ENCODE assay signal across 22 cellular contexts in the genomic region with DNA sequence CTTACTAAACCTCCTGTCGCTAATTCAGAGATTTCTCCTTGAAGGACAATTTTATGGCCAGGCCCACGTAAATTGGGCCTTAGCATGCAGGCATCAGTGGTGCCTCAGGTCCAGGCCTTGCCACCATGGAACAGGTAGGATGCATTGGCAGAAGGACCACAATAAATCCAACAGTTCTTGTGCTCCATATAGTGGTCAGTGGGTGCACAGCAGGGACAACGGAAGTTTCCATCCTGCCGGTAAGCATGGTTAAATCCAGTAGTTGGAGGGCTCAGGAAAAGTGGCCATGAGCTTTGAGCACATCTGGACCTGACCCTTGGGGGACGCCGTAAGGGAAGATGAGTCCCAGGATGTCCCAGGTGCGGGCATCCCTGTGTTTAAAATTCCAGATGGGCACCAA. TPM values are rescaled to one million over a fixed set of nuclear protein-coding genes. Genes with fewer than 3 reads are reported as not detected.
"Had no signal": no experiment of that assay in that cellular context is flagged by ENCODE, and none has a peak within 500 bp of the region (broad histone marks: within the 10 kb centered on the region; RNA-seq: fewer than 3 reads in every experiment).

No MANE protein-coding gene starts in this region.

RNA-seq across cellular contexts. Expression of a gene that starts 11.7 kb away (rescaled TPM):
- total RNA-seq: activated CD4-positive, alpha-beta memory T cell treated with anti-CD3 and anti-CD28 coated beads for 36 hours; activated CD4-positive, alpha-beta T cell treated with anti-CD3 and anti-CD28 coated beads for 36 hours; activated CD8-positive, alpha-beta memory T cell treated with anti-CD3 and anti-CD28 coated beads for 36 hours; activated CD8-positive, alpha-beta T cell treated with anti-CD3 and anti-CD28 coated beads for 36 hours; activated naive CD4-positive, alpha-beta T cell treated with anti-CD3 and anti-CD28 coated beads for 36 hours; activated naive CD4-positive, alpha-beta T cell treated with anti-CD3 and anti-CD28 coated beads, Interleukin-2, amount 50 U/mL, for 72 hours; activated naive CD8-positive, alpha-beta T cell treated with anti-CD3 and anti-CD28 coated beads for 36 hours; activated T-cell treated with anti-CD3 and anti-CD28 coated beads, Interleukin-2, amount 50 U/mL, for 4 hours; activated T-cell treated with anti-CD3 and anti-CD28 coated beads, Interleukin-2, amount 50 U/mL, for 72 hours; activated T-helper 1 cell treated with anti-CD3 and anti-CD28 coated beads, Interleukin-12 subunit alpha, Interleukin-12 subunit beta, Interleukin-2, Interleukin-4 antibody, amounts not matched to agents 30 ng/mL and 10 ng/mL and 1 ng/mL, durations not matched to agents 14 hours and 24 hours and 36 hours; activated T-helper 17 cell treated with anti-CD3 and anti-CD28 coated beads, Interleukin-2, amount 50 U/mL, for 72 hours; adrenal gland; aorta; astrocyte; body of pancreas; cardiac muscle cell; chondrocyte; T-cell; T-helper 1 cell treated with Interleukin-12 subunit alpha and Interleukin-12 subunit beta and Interleukin-4 antibody, amounts not matched to agents 30 ng/mL and 1 ng/mL, for 36 hours; T-helper 17 cell; T-helper 2 cell treated with Interferon-gamma antibody and Interleukin-4, amounts not matched to agents 100 ng/mL and 5 ng/mL, for 36 hours; WTC11 had no signal
- polyA plus RNA-seq: adrenal gland, aorta, cardiac muscle cell had no signal

RNA-seq across cellular contexts. Expression of a gene that starts 54.1 kb away (rescaled TPM):
- total RNA-seq: activated CD4-positive, alpha-beta memory T cell treated with anti-CD3 and anti-CD28 coated beads for 36 hours; activated CD4-positive, alpha-beta T cell treated with anti-CD3 and anti-CD28 coated beads for 36 hours; activated CD8-positive, alpha-beta memory T cell treated with anti-CD3 and anti-CD28 coated beads for 36 hours; activated CD8-positive, alpha-beta T cell treated with anti-CD3 and anti-CD28 coated beads for 36 hours; activated naive CD4-positive, alpha-beta T cell treated with anti-CD3 and anti-CD28 coated beads for 36 hours; activated naive CD4-positive, alpha-beta T cell treated with anti-CD3 and anti-CD28 coated beads, Interleukin-2, amount 50 U/mL, for 72 hours; activated naive CD8-positive, alpha-beta T cell treated with anti-CD3 and anti-CD28 coated beads for 36 hours; activated T-cell treated with anti-CD3 and anti-CD28 coated beads, Interleukin-2, amount 50 U/mL, for 4 hours; activated T-cell treated with anti-CD3 and anti-CD28 coated beads, Interleukin-2, amount 50 U/mL, for 72 hours; activated T-helper 1 cell treated with anti-CD3 and anti-CD28 coated beads, Interleukin-12 subunit alpha, Interleukin-12 subunit beta, Interleukin-2, Interleukin-4 antibody, amounts not matched to agents 30 ng/mL and 10 ng/mL and 1 ng/mL, durations not matched to agents 14 hours and 24 hours and 36 hours; activated T-helper 17 cell treated with anti-CD3 and anti-CD28 coated beads, Interleukin-2, amount 50 U/mL, for 72 hours; aorta; astrocyte; body of pancreas; cardiac muscle cell; chondrocyte; T-cell; T-helper 1 cell treated with Interleukin-12 subunit alpha and Interleukin-12 subunit beta and Interleukin-4 antibody, amounts not matched to agents 30 ng/mL and 1 ng/mL, for 36 hours; T-helper 17 cell; T-helper 2 cell treated with Interferon-gamma antibody and Interleukin-4, amounts not matched to agents 100 ng/mL and 5 ng/mL, for 36 hours; WTC11 had no signal
- polyA plus RNA-seq: adrenal gland, aorta, cardiac muscle cell had no signal
